22 cellular contexts compared by ENCODE assay signal in the genomic region with DNA sequence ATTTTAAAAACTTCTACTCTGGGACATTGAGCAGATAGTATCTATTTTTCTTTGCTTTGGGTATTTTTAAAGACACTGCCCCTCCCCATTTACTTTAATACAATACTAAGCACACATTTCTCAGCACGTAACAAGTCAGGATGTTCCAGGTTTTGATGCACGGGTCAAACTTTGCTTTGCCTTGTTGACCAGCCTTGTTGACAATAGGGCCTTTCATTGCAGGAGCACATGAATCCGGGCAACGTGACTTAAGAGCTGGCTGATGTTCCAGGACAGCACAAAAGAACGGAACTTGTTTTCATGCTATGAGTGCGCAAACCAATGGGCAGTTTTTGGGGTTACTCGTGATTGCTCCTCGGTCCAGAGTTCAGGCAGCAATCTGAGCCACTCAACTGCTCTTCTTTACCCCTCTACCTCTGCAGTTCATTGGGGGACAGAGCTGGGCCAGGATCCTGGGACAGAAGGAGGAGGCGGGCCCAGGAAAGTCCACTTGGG.
DNase-seq lines count a peak whose midpoint lies in the region; ATAC-seq and TF ChIP-seq lines count a peak whose summit lies in the region.
"Had no signal": no experiment of that assay in that cellular context is flagged by ENCODE, and none has a peak within 500 bp of the region (broad histone marks: within the 10 kb centered on the region; RNA-seq: fewer than 3 reads in every experiment).

No MANE protein-coding gene starts in this region.

- H3K27ac ChIP-seq in cingulate gyrus (ENCODE audit: low read depth, low read length) = peak overlapping the region; percentile 99
- peak overlapping the region; percentile 28 to 51 for H3K27ac ChIP-seq in liver (ENCODE audit: low read depth in 1 of 2, low read length in 2 of 2)
- peak overlapping the region; percentile 100 for H3K27ac ChIP-seq in substantia nigra (ENCODE audit: low read depth, low read length, poor library complexity, severe bottlenecking)
- H3K27ac ChIP-seq: esophagus squamous epithelium, pancreas, SJCRH30, thoracic aorta had no signal

- H3K4me3 ChIP-seq in liver (ENCODE audit: low read depth in 1 of 3, low read length in 3 of 3) = no peak overlapping the region
- H3K4me3 ChIP-seq: esophagus squamous epithelium, HAP-1, pancreas, SJCRH30, thoracic aorta had no signal

- H3K36me3 ChIP-seq in liver (ENCODE audit: control insufficient read depth in 4 of 4, insufficient read depth in 3 of 4, low read depth in 1 of 4, low read length in 3 of 4) = no peaks in the 10 kb centered on the region
- H3K36me3 ChIP-seq: esophagus squamous epithelium, HAP-1, pancreas, SJCRH30, thoracic aorta had no signal

- H3K4me1 ChIP-seq in liver (ENCODE audit: control insufficient read depth in 4 of 4, insufficient read depth in 4 of 4, low read length in 3 of 4) = peaks cover 0 to 4% (median 3%) of the 10 kb centered on the region in 4 donors
- H3K4me1 ChIP-seq: esophagus squamous epithelium, pancreas, SJCRH30 had no signal

- peak; percentile 43 to 47 for TF ChIP-seq RAD21 in liver (IDR thresholded peaks at IDR 0.05)

- peak; percentile 71 for DNase-seq in NCI-H774 (lab: John Stamatoyannopoulos, UW)
- DNase-seq in substantia nigra (lab: John Stamatoyannopoulos, UW) = peak in 47 of 49 donors; percentile 29 to 93 (median 74)
- DNase-seq in stimulated activated CD4-positive, alpha-beta T cell treated with anti-CD3 and anti-CD28 coated beads, Interleukin-15, amount 100 ng/mL, for 24 hours = no peak
- DNase-seq: activated CD4-positive, alpha-beta T cell treated with anti-CD3 and anti-CD28 coated beads, Interleukin-2, amount 50 U/mL, for 1 hour; activated naive CD8-positive, alpha-beta T cell treated with anti-CD3 and anti-CD28 coated beads for 36 hours; effector memory CD8-positive, alpha-beta T cell; esophagus squamous epithelium; left cardiac atrium; natural killer cell; NCI-H1048; NCI-H2029 treated with DMSO at 0.1 percent for 48 hours; NCI-H226; pancreas; SJCRH30; T-helper 1 cell had no signal

- 45% methylated on average over 9 of the region's 9 CpGs for WGBS in liver

- H3K9ac ChIP-seq in liver (ENCODE audit: low read depth in 1 of 2, low read length in 2 of 2) = no peak overlapping the region

- H3K27me3 ChIP-seq in liver (ENCODE audit: control insufficient read depth in 4 of 4, insufficient read depth in 4 of 4, low read length in 3 of 4) = no peaks in the 10 kb centered on the region
- H3K27me3 ChIP-seq: esophagus squamous epithelium, pancreas, SJCRH30 had no signal

- peaks cover 0 to 4% (median 0%) of the 10 kb centered on the region in 4 donors for H3K9me3 ChIP-seq in liver (ENCODE audit: control insufficient read depth in 4 of 4, low read length in 3 of 4)
- H3K9me3 ChIP-seq: pancreas, SJCRH30, thoracic aorta had no signal

- ATAC-seq in HG03097 (IDR thresholded peaks at IDR 0.05; ENCODE audit: low FRiP score, unreplicated experiment) = no peak
- ATAC-seq in GM18870 (IDR thresholded peaks at IDR 0.05; ENCODE audit: unreplicated experiment) = no peak
- no peak for ATAC-seq in GM18498 (IDR thresholded peaks at IDR 0.05; ENCODE audit: unreplicated experiment)
- ATAC-seq: effector memory CD8-positive, alpha-beta T cell; left cardiac atrium; natural killer cell had no signal

- no peak for TF ChIP-seq CTCF in liver (IDR thresholded peaks at IDR 0.05; ENCODE audit: low read depth, low read length, missing input control)

TF ChIP-seq in liver, 16 proteins besides CTCF, POLR2A, EP300 and RAD21:
- peak; percentile 92 for TF ChIP-seq SP1 (IDR thresholded peaks at IDR 0.05)
- TF ChIP-seq, protein P1, sequence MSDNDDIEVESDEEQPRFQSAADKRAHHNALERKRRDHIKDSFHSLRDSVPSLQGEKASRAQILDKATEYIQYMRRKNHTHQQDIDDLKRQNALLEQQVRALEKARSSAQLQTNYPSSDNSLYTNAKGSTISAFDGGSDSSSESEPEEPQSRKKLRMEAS (IDR thresholded peaks at IDR 0.05) = peak; percentile 68
- TF ChIP-seq GABPA (IDR thresholded peaks at IDR 0.05 in 1 of 2, conservative IDR thresholded peaks at IDR 0.05 in 1 of 2) = peak in 1 of 2 donors; percentile 67
- TF ChIP-seq FOXA2 (IDR thresholded peaks at IDR 0.05) = peak; percentile 100
- peak; percentile 89 to 92 for TF ChIP-seq HNF4A (conservative IDR thresholded peaks at IDR 0.05)
- TF ChIP-seq TAF1 (conservative IDR thresholded peaks at IDR 0.05) = no peak
- TF ChIP-seq HNF4G (IDR thresholded peaks at IDR 0.05) = peak; percentile 53
- peak in 1 of 2 donors; percentile 59 for TF ChIP-seq JUND (IDR thresholded peaks at IDR 0.05)
- peak in 1 of 2 donors; percentile 33 for TF ChIP-seq EGR1 (IDR thresholded peaks at IDR 0.05; ENCODE audit: low read depth in 2 of 2)
- TF ChIP-seq, protein P2, sequence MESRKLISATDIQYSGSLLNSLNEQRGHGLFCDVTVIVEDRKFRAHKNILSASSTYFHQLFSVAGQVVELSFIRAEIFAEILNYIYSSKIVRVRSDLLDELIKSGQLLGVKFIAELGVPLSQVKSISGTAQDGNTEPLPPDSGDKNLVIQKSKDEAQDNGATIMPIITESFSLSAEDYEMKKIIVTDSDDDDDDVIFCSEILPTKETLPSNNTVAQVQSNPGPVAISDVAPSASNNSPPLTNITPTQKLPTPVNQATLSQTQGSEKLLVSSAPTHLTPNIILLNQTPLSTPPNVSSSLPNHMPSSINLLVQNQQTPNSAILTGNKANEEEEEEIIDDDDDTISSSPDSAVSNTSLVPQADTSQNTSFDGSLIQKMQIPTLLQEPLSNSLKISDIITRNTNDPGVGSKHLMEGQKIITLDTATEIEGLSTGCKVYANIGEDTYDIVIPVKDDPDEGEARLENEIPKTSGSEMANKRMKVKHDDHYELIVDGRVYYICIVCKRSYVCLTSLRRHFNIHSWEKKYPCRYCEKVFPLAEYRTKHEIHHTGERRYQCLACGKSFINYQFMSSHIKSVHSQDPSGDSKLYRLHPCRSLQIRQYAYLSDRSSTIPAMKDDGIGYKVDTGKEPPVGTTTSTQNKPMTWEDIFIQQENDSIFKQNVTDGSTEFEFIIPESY (IDR thresholded peaks at IDR 0.05) = peak; percentile 67
- peak; percentile 61 to 86 for TF ChIP-seq RXRA (IDR thresholded peaks at IDR 0.05)
- peak; percentile 15 for TF ChIP-seq NR2F2 (IDR thresholded peaks at IDR 0.05)
- TF ChIP-seq YY1 (IDR thresholded peaks at IDR 0.05) = peak; percentile 65
- peak; percentile 100 for TF ChIP-seq FOXA1 (IDR thresholded peaks at IDR 0.05)
- TF ChIP-seq, protein P3, sequence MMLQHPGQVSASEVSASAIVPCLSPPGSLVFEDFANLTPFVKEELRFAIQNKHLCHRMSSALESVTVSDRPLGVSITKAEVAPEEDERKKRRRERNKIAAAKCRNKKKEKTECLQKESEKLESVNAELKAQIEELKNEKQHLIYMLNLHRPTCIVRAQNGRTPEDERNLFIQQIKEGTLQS (IDR thresholded peaks at IDR 0.05) = no peak
- TF ChIP-seq, protein P4, sequence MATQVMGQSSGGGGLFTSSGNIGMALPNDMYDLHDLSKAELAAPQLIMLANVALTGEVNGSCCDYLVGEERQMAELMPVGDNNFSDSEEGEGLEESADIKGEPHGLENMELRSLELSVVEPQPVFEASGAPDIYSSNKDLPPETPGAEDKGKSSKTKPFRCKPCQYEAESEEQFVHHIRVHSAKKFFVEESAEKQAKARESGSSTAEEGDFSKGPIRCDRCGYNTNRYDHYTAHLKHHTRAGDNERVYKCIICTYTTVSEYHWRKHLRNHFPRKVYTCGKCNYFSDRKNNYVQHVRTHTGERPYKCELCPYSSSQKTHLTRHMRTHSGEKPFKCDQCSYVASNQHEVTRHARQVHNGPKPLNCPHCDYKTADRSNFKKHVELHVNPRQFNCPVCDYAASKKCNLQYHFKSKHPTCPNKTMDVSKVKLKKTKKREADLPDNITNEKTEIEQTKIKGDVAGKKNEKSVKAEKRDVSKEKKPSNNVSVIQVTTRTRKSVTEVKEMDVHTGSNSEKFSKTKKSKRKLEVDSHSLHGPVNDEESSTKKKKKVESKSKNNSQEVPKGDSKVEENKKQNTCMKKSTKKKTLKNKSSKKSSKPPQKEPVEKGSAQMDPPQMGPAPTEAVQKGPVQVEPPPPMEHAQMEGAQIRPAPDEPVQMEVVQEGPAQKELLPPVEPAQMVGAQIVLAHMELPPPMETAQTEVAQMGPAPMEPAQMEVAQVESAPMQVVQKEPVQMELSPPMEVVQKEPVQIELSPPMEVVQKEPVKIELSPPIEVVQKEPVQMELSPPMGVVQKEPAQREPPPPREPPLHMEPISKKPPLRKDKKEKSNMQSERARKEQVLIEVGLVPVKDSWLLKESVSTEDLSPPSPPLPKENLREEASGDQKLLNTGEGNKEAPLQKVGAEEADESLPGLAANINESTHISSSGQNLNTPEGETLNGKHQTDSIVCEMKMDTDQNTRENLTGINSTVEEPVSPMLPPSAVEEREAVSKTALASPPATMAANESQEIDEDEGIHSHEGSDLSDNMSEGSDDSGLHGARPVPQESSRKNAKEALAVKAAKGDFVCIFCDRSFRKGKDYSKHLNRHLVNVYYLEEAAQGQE (IDR thresholded peaks at IDR 0.05) = peak; percentile 67
TF ChIP-seq in liver: peak in this region for 14.

Comparison
In these comparisons a context has a peak if more than half of its experiments do, and no peak if none do; other contexts are left out.
1. H3K27ac ChIP-seq: peak in every context shown above with its lines; median percentile 100 in substantia nigra; 99 in cingulate gyrus; 40 in liver.